8 cellular contexts compared by ENCODE assay signal in the genomic region with DNA sequence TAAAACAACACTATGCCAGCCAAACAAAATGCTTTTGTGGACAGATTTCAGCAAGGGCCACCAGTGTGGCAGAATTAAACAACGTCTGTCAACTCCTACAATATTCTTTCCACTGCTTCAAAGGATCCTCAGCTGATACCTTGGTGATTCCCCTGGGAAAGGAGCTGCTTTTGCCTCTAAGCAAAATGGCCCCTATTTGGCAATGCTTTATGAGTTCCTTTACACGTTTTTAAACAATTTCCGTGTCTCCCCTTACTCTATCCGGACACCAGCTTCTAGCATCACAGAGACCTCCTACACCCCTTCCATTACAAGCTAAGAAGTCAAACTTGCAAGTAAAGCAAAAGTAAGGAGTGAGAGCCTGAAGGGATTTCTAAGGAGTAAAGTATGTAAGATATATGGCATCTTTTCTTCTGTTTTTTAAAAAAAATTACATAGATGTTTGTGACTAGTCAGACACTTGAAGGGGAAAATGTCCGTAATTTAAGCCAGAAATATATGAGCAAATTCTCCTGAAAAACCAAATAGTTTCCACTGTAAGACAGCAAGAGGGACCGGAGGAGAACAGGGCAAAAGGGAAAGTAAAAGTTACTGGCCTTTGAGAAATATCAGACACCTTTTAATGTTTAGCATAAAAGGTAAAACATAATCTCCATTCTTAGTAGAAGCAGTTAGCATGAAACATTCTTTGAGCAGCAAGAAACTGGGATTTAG. TPM values are rescaled to one million over a fixed set of nuclear protein-coding genes. Genes with fewer than 3 reads are reported as not detected.
A peak's percentile ranks its signal among the peaks of the same experiment; 100 is the strongest.
DNase-seq lines count a peak whose midpoint lies in the region; ATAC-seq and TF ChIP-seq lines count a peak whose summit lies in the region.

No MANE protein-coding gene starts in this region.

- TF ChIP-seq CTCF in MM.1S (IDR thresholded peaks at IDR 0.05; ENCODE audit: low read length): no peak

- H2AFZ ChIP-seq in MM.1S (ENCODE audit: low read length): no peak overlapping the region

- H3K79me2 ChIP-seq in MM.1S (ENCODE audit: low read length): peaks cover 77% of the 10 kb centered on the region

- H3K9me2 ChIP-seq in MM.1S (replicated peaks; ENCODE audit: insufficient read depth, low read length): no peaks in the 10 kb centered on the region

- H3K4me1 Mint-ChIP-seq in natural killer cell treated with Interleukin-12 subunit alpha and Interleukin-12 subunit beta and Interleukin-15 and Interleukin-18, amount 100 ng/mL, for 72 hours (ENCODE audit: low read depth in 2 of 2): peaks cover 48 to 61% of the 10 kb centered on the region in 2 donors

- peak overlapping the region; percentile 86 to 95 for H3K27ac Mint-ChIP-seq in natural killer cell treated with Interleukin-12 subunit alpha and Interleukin-12 subunit beta and Interleukin-15 and Interleukin-18, amount 100 ng/mL, for 72 hours

- no peaks in the 10 kb centered on the region; the same call in 1 of the 2 replicates for H3K36me3 ChIP-seq in MM.1S (replicated peaks; ENCODE audit: insufficient read depth, low read length)

- H3K4me3 ChIP-seq in MM.1S (ENCODE audit: low read length): peak overlapping the region; percentile 82

- H3K27ac ChIP-seq in MM.1S (ENCODE audit: low read length): peak overlapping the region; percentile 74; the same call in 1 of the 2 replicates

- peak overlapping the region; percentile 81 for H3K9ac ChIP-seq in MM.1S (ENCODE audit: low read length)

- H3K27me3 Mint-ChIP-seq in natural killer cell treated with Interleukin-12 subunit alpha and Interleukin-12 subunit beta and Interleukin-15 and Interleukin-18, amount 100 ng/mL, for 72 hours: no peaks in the 10 kb centered on the region

- H3F3A ChIP-seq in MM.1S (ENCODE audit: insufficient read depth, low read length): peaks cover 34% of the 10 kb centered on the region

- peak overlapping the region; percentile 92 for H3K4me2 ChIP-seq in MM.1S (ENCODE audit: low read depth, low read length)

- H3K4me3 Mint-ChIP-seq in natural killer cell treated with Interleukin-12 subunit alpha and Interleukin-12 subunit beta and Interleukin-15 and Interleukin-18, amount 100 ng/mL, for 72 hours: peak overlapping the region; percentile 96

- no peaks in the 10 kb centered on the region for H3K9me3 Mint-ChIP-seq in natural killer cell treated with Interleukin-12 subunit alpha and Interleukin-12 subunit beta and Interleukin-15 and Interleukin-18, amount 100 ng/mL, for 72 hours

- H3K36me3 Mint-ChIP-seq in natural killer cell treated with Interleukin-12 subunit alpha and Interleukin-12 subunit beta and Interleukin-15 and Interleukin-18, amount 100 ng/mL, for 72 hours: peaks cover 23% of the 10 kb centered on the region

- H3K27me3 ChIP-seq in MM.1S (replicated peaks; ENCODE audit: insufficient read depth, low read length): no peaks in the 10 kb centered on the region

- peak; percentile 45 for DNase-seq in ELR (ENCODE audit: low read depth)
- peak; percentile 37 for DNase-seq in MM.1S
- DNase-seq in dedifferentiated amniotic fluid mesenchymal stem cell (ENCODE audit: extremely low spot score): peak; percentile 29
- no peak for DNase-seq in natural killer cell treated with Interleukin-12 subunit alpha and Interleukin-12 subunit beta and Interleukin-15 and Interleukin-18, amount 100 ng/mL, for 72 hours (ENCODE audit: low spot score)
- DNase-seq in C1 segment of cervical spinal cord (lab: John Stamatoyannopoulos, UW): no peak
- DNase-seq in mucosa of gallbladder (ENCODE audit: low spot score): no peak

- no peaks in the 10 kb centered on the region for H4K20me1 ChIP-seq in MM.1S (ENCODE audit: insufficient read depth, low read length)

- no peaks in the 10 kb centered on the region for H3K9me3 ChIP-seq in MM.1S (replicated peaks; ENCODE audit: insufficient read depth, low read length)

- no peak for ATAC-seq in natural killer cell treated with Interleukin-12 subunit alpha and Interleukin-12 subunit beta and Interleukin-15 and Interleukin-18, amount 100 ng/mL, for 72 hours
- no peak for ATAC-seq in GM21825 (IDR thresholded peaks at IDR 0.05; ENCODE audit: unreplicated experiment)
- no peak for ATAC-seq in GM21390 (IDR thresholded peaks at IDR 0.05; ENCODE audit: unreplicated experiment)

- peaks cover 25% of the 10 kb centered on the region for H3K4me1 ChIP-seq in MM.1S (ENCODE audit: low read length)

RNA-seq across cellular contexts. Expression of gene SOS1, which starts 1.9 kb away (rescaled TPM):
- 10 to 100 TPM; 57.9 to 67.1 TPM for total RNA-seq in natural killer cell treated with Interleukin-12 subunit alpha and Interleukin-12 subunit beta and Interleukin-15 and Interleukin-18, amount 100 ng/mL, for 72 hours
- 42.1 TPM for total RNA-seq in mucosa of gallbladder

Comparison
In these comparisons a context has a peak if more than half of its experiments do, and no peak if none do; other contexts are left out.
1. DNase-seq: peak in ELR (single experiment), MM.1S (single experiment) and dedifferentiated amniotic fluid mesenchymal stem cell (single experiment); none in natural killer cell treated with Interleukin-12 subunit alpha and Interleukin-12 subunit beta and Interleukin-15 and Interleukin-18, amount 100 ng/mL, for 72 hours (single experiment), C1 segment of cervical spinal cord (0 of 14) and mucosa of gallbladder (single experiment).